Comparison of ENCODE assay signal across 8 cellular contexts in genomic region chr5:78360674-78361225, GRCh38.
DNase-seq lines count a peak whose midpoint lies in the region; ATAC-seq and FAIRE-seq lines count a peak whose summit lies in the region.

No MANE protein-coding gene starts in this region.

- no peak for FAIRE-seq in GM19239 (lab: Jason Lieb, UNC)

- peak overlapping the region; percentile 95 for H3K4me3 ChIP-seq in iPS-20b (ENCODE audit: low read length)

- no peaks in the 10 kb centered on the region for H3K9me3 ChIP-seq in iPS-20b (ENCODE audit: insufficient read depth, low read depth, low read length)

- H3K36me3 ChIP-seq in iPS-20b (ENCODE audit: insufficient read depth, low read depth, low read length) = no peaks in the 10 kb centered on the region

- H3K4me1 ChIP-seq in iPS-20b (ENCODE audit: insufficient read depth, low read length) = no peaks in the 10 kb centered on the region; the same call in 1 of the 2 replicates

- DNase-seq in 8988T (peak; percentile 35), GM19239 (ENCODE audit: insufficient read length, low spot score) (peak; percentile 23), astrocyte of the hippocampus (ENCODE audit: low read depth, low spot score) (peak; percentile 48), hippocampal formation (lab: John Stamatoyannopoulos, UW) (no peak)
- peak; percentile 43 for DNase-seq in T-helper 2 cell treated with Interferon-gamma antibody and Interleukin-4, amounts not matched to agents 5 μg/mL and 100 μg/mL, for 36 hours (ENCODE audit: low spot score)
- peak; percentile 54 for DNase-seq in stimulated activated CD4-positive, alpha-beta T cell treated with anti-CD3 and anti-CD28 coated beads, Interleukin-12 subunit alpha, Interleukin-12 subunit beta, amount 100 ng/mL, for 4 hours

- peak overlapping the region; percentile 98 for H3K4me3 Mint-ChIP-seq in T-helper 2 cell treated with Interferon-gamma antibody and Interleukin-4, amounts not matched to agents 5 μg/mL and 100 μg/mL, for 36 hours

- peaks cover 25% of the 10 kb centered on the region for H3K4me1 Mint-ChIP-seq in T-helper 2 cell treated with Interferon-gamma antibody and Interleukin-4, amounts not matched to agents 5 μg/mL and 100 μg/mL, for 36 hours (ENCODE audit: low read depth)

- peak; percentile 49 for ATAC-seq in HG03432 (IDR thresholded peaks at IDR 0.05; ENCODE audit: unreplicated experiment)

- H3K9ac ChIP-seq in iPS-20b (ENCODE audit: low read depth, low read length) = peak overlapping the region; percentile 74; the same call in 1 of the 2 replicates

- H3K9me3 Mint-ChIP-seq in T-helper 2 cell treated with Interferon-gamma antibody and Interleukin-4, amounts not matched to agents 5 μg/mL and 100 μg/mL, for 36 hours = no peaks in the 10 kb centered on the region

- peak overlapping the region; percentile 95 for H3K27ac Mint-ChIP-seq in T-helper 2 cell treated with Interferon-gamma antibody and Interleukin-4, amounts not matched to agents 5 μg/mL and 100 μg/mL, for 36 hours

- peaks cover 19% of the 10 kb centered on the region for H3K36me3 Mint-ChIP-seq in T-helper 2 cell treated with Interferon-gamma antibody and Interleukin-4, amounts not matched to agents 5 μg/mL and 100 μg/mL, for 36 hours (ENCODE audit: low read depth)

- H3K27me3 ChIP-seq in iPS-20b (ENCODE audit: insufficient read depth, low read length) = no peaks in the 10 kb centered on the region

- H3K27me3 Mint-ChIP-seq in T-helper 2 cell treated with Interferon-gamma antibody and Interleukin-4, amounts not matched to agents 5 μg/mL and 100 μg/mL, for 36 hours (ENCODE audit: low read depth) = no peaks in the 10 kb centered on the region

- H3K27ac ChIP-seq in iPS-20b (ENCODE audit: low read length) = no peak overlapping the region

Comparison
In these comparisons a context has a peak if more than half of its experiments do, and no peak if none do; other contexts are left out.
1. DNase-seq: peak in 8988T (single experiment), GM19239 (single experiment), T-helper 2 cell treated with Interferon-gamma antibody and Interleukin-4, amounts not matched to agents 5 μg/mL and 100 μg/mL, for 36 hours (single experiment), astrocyte of the hippocampus (single experiment) and stimulated activated CD4-positive, alpha-beta T cell treated with anti-CD3 and anti-CD28 coated beads, Interleukin-12 subunit alpha, Interleukin-12 subunit beta, amount 100 ng/mL, for 4 hours (single experiment); none in hippocampal formation (0 of 2).